Comparison of ENCODE assay signal across 8 cellular contexts in genomic region chr4:120066182-120066524, GRCh38. TPM values are rescaled to one million over a fixed set of nuclear protein-coding genes. Genes with fewer than 3 reads are reported as not detected.
DNase-seq lines count a peak whose midpoint lies in the region; ATAC-seq and TF ChIP-seq lines count a peak whose summit lies in the region.

No MANE protein-coding gene starts in this region.

- 0 to 1% methylated on average over 12 to 14 of the region's 14 CpGs for WGBS in esophagus squamous epithelium, 2 donors

- H3K4me3 ChIP-seq in esophagus squamous epithelium (peak overlapping the region; percentile 58 to 80 (median 71)), skeletal muscle cell (ENCODE audit: low read depth, low read length) (peak overlapping the region; percentile 80)

- peak; percentile 19 for DNase-seq in activated CD8-positive, alpha-beta memory T cell treated with anti-CD3 and anti-CD28 coated beads, Interleukin-2, amount 50 U/mL, for 24 hours (ENCODE audit: extremely low read depth)
- DNase-seq in activated CD8-positive, alpha-beta memory T cell treated with anti-CD3 and anti-CD28 coated beads, Interleukin-2, amount 50 U/mL, for 4 hours: no peak
- DNase-seq in SW480 (ENCODE audit: low spot score) (peak; percentile 5), esophagus squamous epithelium (lab: John Stamatoyannopoulos, UW) (no peak), skeletal muscle cell (ENCODE audit: low read depth) (no peak), HK-2 (ENCODE audit: unreplicated experiment) (no peak)

- no peaks in the 10 kb centered on the region for H3K36me3 ChIP-seq in esophagus squamous epithelium

- H3K4me1 ChIP-seq in esophagus squamous epithelium: peaks cover 11 to 36% (median 12%) of the 10 kb centered on the region in 3 donors

- TF ChIP-seq CTCF in esophagus squamous epithelium (IDR thresholded peaks at IDR 0.05): no peak

- peak; percentile 51 for ATAC-seq in HG03066 (IDR thresholded peaks at IDR 0.05; ENCODE audit: low read depth, unreplicated experiment)
- ATAC-seq in GM18870 (IDR thresholded peaks at IDR 0.05; ENCODE audit: unreplicated experiment): no peak

- H3K27me3 ChIP-seq in esophagus squamous epithelium: no peaks in the 10 kb centered on the region

- peak overlapping the region; percentile 88 to 98 (median 95) for H3K27ac ChIP-seq in esophagus squamous epithelium

- intact Hi-C loops in esophagus squamous epithelium (cut with DNase I): no loop called here

- TF ChIP-seq POLR2A in esophagus squamous epithelium (IDR thresholded peaks at IDR 0.05): no peak

- no peaks in the 10 kb centered on the region for H3K9me3 ChIP-seq in esophagus squamous epithelium

RNA-seq across cellular contexts. Expression of gene MAD2L1, which starts 0.5 kb away (rescaled TPM):
- total RNA-seq in esophagus squamous epithelium: 10 to 100 TPM in 3 of 4 donors, 1 to 10 TPM in 1; 1.8 to 20.3 (median 13.1) TPM

Comparison
In these comparisons a context has a peak if more than half of its experiments do, and no peak if none do; other contexts are left out.
1. DNase-seq: peak in activated CD8-positive, alpha-beta memory T cell treated with anti-CD3 and anti-CD28 coated beads, Interleukin-2, amount 50 U/mL, for 24 hours (single experiment) and SW480 (single experiment); none in activated CD8-positive, alpha-beta memory T cell treated with anti-CD3 and anti-CD28 coated beads, Interleukin-2, amount 50 U/mL, for 4 hours (single experiment), esophagus squamous epithelium (single experiment), skeletal muscle cell (single experiment) and HK-2 (single experiment).